In the genomic region with DNA sequence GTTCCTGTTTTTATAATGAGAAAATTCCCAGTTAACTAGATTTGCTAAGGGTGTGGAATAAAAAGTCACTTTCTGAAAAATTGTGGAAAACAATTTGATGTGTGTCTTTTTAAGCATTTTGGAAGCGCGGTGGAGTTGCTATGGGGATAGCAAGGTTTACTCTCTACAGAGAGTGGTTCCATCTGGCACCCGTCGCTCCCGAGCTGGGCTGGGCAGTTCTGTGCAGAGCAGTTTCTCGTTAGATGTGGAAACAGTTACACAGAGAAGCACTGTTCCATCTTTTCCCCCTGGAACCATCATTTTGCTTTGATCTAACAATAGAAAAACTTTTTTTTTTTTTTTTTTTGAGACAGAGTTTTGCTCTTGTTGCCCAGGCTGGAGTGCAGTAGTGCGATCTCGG, we compare ENCODE assay signal across 15 cellular contexts. TPM values are rescaled to one million over a fixed set of nuclear protein-coding genes. Genes with fewer than 3 reads are reported as not detected.
DNase-seq lines count a peak whose midpoint lies in the region; ATAC-seq and TF ChIP-seq lines count a peak whose summit lies in the region.
"Had no signal": no experiment of that assay in that cellular context is flagged by ENCODE, and none has a peak within 500 bp of the region (broad histone marks: within the 10 kb centered on the region; RNA-seq: fewer than 3 reads in every experiment).

No MANE protein-coding gene starts in this region.

- no peak for TF ChIP-seq CTCF in HCT116 (IDR thresholded peaks at IDR 0.05 in 2 of 3, conservative IDR thresholded peaks at IDR 0.05 in 1 of 3; ENCODE audit: borderline replicate concordance in 1 of 3, insufficient read depth in 1 of 3, low read depth in 2 of 3, low read length in 2 of 3)
- TF ChIP-seq CTCF in suprapubic skin (IDR thresholded peaks at IDR 0.05) = no peak

- H3K27me3 ChIP-seq in HCT116 (ENCODE audit: insufficient read depth, low read length) (no peaks in the 10 kb centered on the region), suprapubic skin (no peaks in the 10 kb centered on the region)
- H3K27me3 ChIP-seq: cardiac muscle cell had no signal

- H2AFZ ChIP-seq in HCT116 (ENCODE audit: low read depth, low read length, poor library complexity, severe bottlenecking) = no peak overlapping the region
- H2AFZ ChIP-seq: PC-9 had no signal

- intact Hi-C loops in HCT116 (cut with micrococcal nuclease) = no loop called here

- no peaks in the 10 kb centered on the region for H3K36me3 ChIP-seq in HCT116 (ENCODE audit: control insufficient read depth in 1 of 2, insufficient read depth in 2 of 2, low read length in 2 of 2)
- no peaks in the 10 kb centered on the region for H3K36me3 ChIP-seq in suprapubic skin
- H3K36me3 ChIP-seq: cardiac muscle cell had no signal

- no peaks in the 10 kb centered on the region for H3K9me2 ChIP-seq in HCT116 (ENCODE audit: insufficient read depth)

- no peak for TF ChIP-seq POLR2A in HCT116 (IDR thresholded peaks at IDR 0.05; ENCODE audit: borderline replicate concordance, extremely low read depth, insufficient read depth, insufficient read length)
- TF ChIP-seq POLR2A in suprapubic skin (IDR thresholded peaks at IDR 0.05) = no peak

- no peak for DNase-seq in HCT116 (ENCODE audit: low read depth, low spot score)
- peak; percentile 85 for DNase-seq in cerebellar cortex (ENCODE audit: low spot score)
- DNase-seq in left kidney (ENCODE audit: low read depth, low spot score) = peak; percentile 70
- peak; percentile 85 to 88 for DNase-seq in suprapubic skin (ENCODE audit: low spot score in 2 of 2)
- no peak for DNase-seq in SHP77 (lab: John Stamatoyannopoulos, UW)
- no peak for DNase-seq in MV-4-11 (lab: John Stamatoyannopoulos, UW)
- DNase-seq: activated CD4-positive, alpha-beta T cell treated with anti-CD3 and anti-CD28 coated beads for 36 hours; CD8-positive, alpha-beta memory T cell; GDM1; stimulated activated CD4-positive, alpha-beta T cell treated with anti-CD3 and anti-CD28 coated beads, Interleukin-4, amount 100 ng/mL, for 4 hours; T-helper 2 cell had no signal

- no peaks in the 10 kb centered on the region for H3K9me3 ChIP-seq in HCT116 (ENCODE audit: control insufficient read depth in 1 of 2, insufficient read depth in 1 of 2, low read depth in 1 of 2, low read length in 2 of 2)
- H3K9me3 ChIP-seq in suprapubic skin = no peaks in the 10 kb centered on the region

- H3K4me2 ChIP-seq in HCT116 (ENCODE audit: low read length) = peak overlapping the region; percentile 34; the same call in 1 of the 2 replicates
- H3K4me2 ChIP-seq: PC-9 had no signal

- BruUV-seq in HCT116 (replicated peaks; lab: Mats Ljungman, UMichigan) = no TSS peak

- H4K20me1 ChIP-seq in HCT116 (ENCODE audit: insufficient read depth) = no peaks in the 10 kb centered on the region

- H3K4me1 ChIP-seq in HCT116 (ENCODE audit: control insufficient read depth in 1 of 2, insufficient read depth in 2 of 2, low read length in 2 of 2) (peaks cover 6 to 9% of the 10 kb centered on the region in 2 experiments; a peak in 3 of 4 replicates), suprapubic skin (peaks cover 19% of the 10 kb centered on the region)

- no peak for ATAC-seq in HCT116
- no peak for ATAC-seq in HG02588 (IDR thresholded peaks at IDR 0.05; ENCODE audit: unreplicated experiment)
- ATAC-seq: activated CD4-positive, alpha-beta T cell treated with anti-CD3 and anti-CD28 coated beads for 36 hours; esophagus mucosa had no signal

- H3K27ac ChIP-seq in HCT116 (ENCODE audit: low read depth, low read length) = no peak overlapping the region
- peak overlapping the region; percentile 73 for H3K27ac ChIP-seq in suprapubic skin
- H3K27ac ChIP-seq: cardiac muscle cell, PC-9 had no signal

- RAD21 ChIA-PET in HCT116 (lab: Charles Lee; ENCODE audit: low non-redundant PET in 1 of 2, low total read pairs in 2 of 2, uncharacterized antibody in 2 of 2, unreplicated experiment in 2 of 2) = no interaction called here

- 23% methylated on average over 8 of the region's 8 CpGs for WGBS in suprapubic skin

- H3K9ac ChIP-seq in HCT116 (ENCODE audit: low read length) = no peak overlapping the region

- TF ChIP-seq RAD21 in HCT116 (IDR thresholded peaks at IDR 0.05; ENCODE audit: low read depth) = no peak

- H3K79me2 ChIP-seq in HCT116 (ENCODE audit: insufficient read depth, low read length) = no peaks in the 10 kb centered on the region

- H3K4me3 ChIP-seq in HCT116 (replicated peaks in 1 of 2; ENCODE audit: low read depth in 1 of 2, low read length in 2 of 2) (no peak overlapping the region), suprapubic skin (no peak overlapping the region)
- H3K4me3 ChIP-seq: cardiac muscle cell, PC-9 had no signal

- POLR2A ChIA-PET in HCT116 (lab: Charles Lee) = no interaction called here

- CTCF ChIA-PET in HCT116 (lab: Charles Lee) = no interaction called here

- no peak for TF ChIP-seq EP300 in suprapubic skin (IDR thresholded peaks at IDR 0.05)

TF ChIP-seq in HCT116, 20 proteins besides CTCF, POLR2A, EP300 and RAD21:
- TF ChIP-seq CEBPB (IDR thresholded peaks at IDR 0.05; ENCODE audit: low read depth) = no peak
- no peak for TF ChIP-seq POLR2AphosphoS5 (IDR thresholded peaks at IDR 0.05; ENCODE audit: low read depth, low read length)
- TF ChIP-seq, protein P1, sequence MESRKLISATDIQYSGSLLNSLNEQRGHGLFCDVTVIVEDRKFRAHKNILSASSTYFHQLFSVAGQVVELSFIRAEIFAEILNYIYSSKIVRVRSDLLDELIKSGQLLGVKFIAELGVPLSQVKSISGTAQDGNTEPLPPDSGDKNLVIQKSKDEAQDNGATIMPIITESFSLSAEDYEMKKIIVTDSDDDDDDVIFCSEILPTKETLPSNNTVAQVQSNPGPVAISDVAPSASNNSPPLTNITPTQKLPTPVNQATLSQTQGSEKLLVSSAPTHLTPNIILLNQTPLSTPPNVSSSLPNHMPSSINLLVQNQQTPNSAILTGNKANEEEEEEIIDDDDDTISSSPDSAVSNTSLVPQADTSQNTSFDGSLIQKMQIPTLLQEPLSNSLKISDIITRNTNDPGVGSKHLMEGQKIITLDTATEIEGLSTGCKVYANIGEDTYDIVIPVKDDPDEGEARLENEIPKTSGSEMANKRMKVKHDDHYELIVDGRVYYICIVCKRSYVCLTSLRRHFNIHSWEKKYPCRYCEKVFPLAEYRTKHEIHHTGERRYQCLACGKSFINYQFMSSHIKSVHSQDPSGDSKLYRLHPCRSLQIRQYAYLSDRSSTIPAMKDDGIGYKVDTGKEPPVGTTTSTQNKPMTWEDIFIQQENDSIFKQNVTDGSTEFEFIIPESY (IDR thresholded peaks at IDR 0.05; ENCODE audit: extremely low read depth, insufficient replicate concordance, low read length) = no peak
- no peak for TF ChIP-seq SIN3A (IDR thresholded peaks at IDR 0.05; ENCODE audit: low read depth)
- no peak for TF ChIP-seq CBX3 (IDR thresholded peaks at IDR 0.05; ENCODE audit: low read depth)
- no peak for TF ChIP-seq SP1 (IDR thresholded peaks at IDR 0.05; ENCODE audit: low read depth)
- no peak for TF ChIP-seq TCF7L2 (IDR thresholded peaks at IDR 0.05; ENCODE audit: borderline replicate concordance, extremely low read depth, insufficient read depth, insufficient read length)
- no peak for TF ChIP-seq ZFX (IDR thresholded peaks at IDR 0.05)
- no peak for TF ChIP-seq EGR1 (IDR thresholded peaks at IDR 0.05; ENCODE audit: low read depth)
- TF ChIP-seq REST (IDR thresholded peaks at IDR 0.05; ENCODE audit: low read depth) = no peak
- TF ChIP-seq FOSL1 (IDR thresholded peaks at IDR 0.05; ENCODE audit: low read depth) = no peak
- TF ChIP-seq ELF1 (IDR thresholded peaks at IDR 0.05; ENCODE audit: borderline replicate concordance, low read depth) = no peak
- TF ChIP-seq, protein P2, sequence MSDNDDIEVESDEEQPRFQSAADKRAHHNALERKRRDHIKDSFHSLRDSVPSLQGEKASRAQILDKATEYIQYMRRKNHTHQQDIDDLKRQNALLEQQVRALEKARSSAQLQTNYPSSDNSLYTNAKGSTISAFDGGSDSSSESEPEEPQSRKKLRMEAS (IDR thresholded peaks at IDR 0.05) = no peak
- TF ChIP-seq EZH2 (IDR thresholded peaks at IDR 0.05) = no peak

RNA-seq across cellular contexts. Expression of gene LDLRAD4, which starts 17.4 kb away (rescaled TPM):
- total RNA-seq in HCT116 (2021; ENCODE audit: unreplicated experiment) (1.2 TPM), suprapubic skin (10 to 100 TPM; 10.1 to 31.6 (median 15.1) TPM)
- polyA plus RNA-seq in HCT116 (2012) = 0.04 and 0.22 TPM in 2 replicates

Comparison
In these comparisons a context has a peak if more than half of its experiments do, and no peak if none do; other contexts are left out.
1. DNase-seq: peak in cerebellar cortex (single experiment), left kidney (single experiment) and suprapubic skin (2 of 2); none in HCT116 (single experiment), SHP77 (0 of 2) and MV-4-11 (single experiment).